In genomic region chr19:5134683-5135082, GRCh38 we compare ENCODE assay signal across 19 cellular contexts.
"Had no signal": no experiment of that assay in that cellular context is flagged by ENCODE, and none has a peak within 500 bp of the region (broad histone marks: within the 10 kb centered on the region; RNA-seq: fewer than 3 reads in every experiment).

No MANE protein-coding gene starts in this region.

- H2AFZ ChIP-seq: hepatocyte had no signal

- H3K79me2 ChIP-seq: hepatocyte had no signal

- ATAC-seq: activated CD4-positive, CD25-positive, alpha-beta regulatory T cell treated with anti-CD3 and anti-CD28 coated beads, Interleukin-2, amount 50 U/mL, for 24 hours; activated CD8-positive, alpha-beta memory T cell treated with anti-CD3 and anti-CD28 coated beads, Interleukin-2, amount 10 ng/mL, durations not matched to agents 7 days and 5 days; esophagus mucosa; left lung; psoas muscle had no signal

- H3K9me3 Mint-ChIP-seq: nephron had no signal

- H3K4me3 ChIP-seq: adrenal gland, colonic mucosa, hepatocyte, left lung, psoas muscle, thyroid gland had no signal

- H3K9me3 ChIP-seq: adrenal gland, colonic mucosa, left lung, psoas muscle, thyroid gland had no signal

- H3K36me3 ChIP-seq: colonic mucosa had no signal

- H3K4me3 Mint-ChIP-seq: activated CD8-positive, alpha-beta memory T cell treated with anti-CD3 and anti-CD28 coated beads, Interleukin-2, amount 10 ng/mL, durations not matched to agents 7 days and 5 days; nephron had no signal

- H3K27ac ChIP-seq: adrenal gland, colonic mucosa, hepatocyte, left lung, psoas muscle, thyroid gland had no signal

- H3K27ac Mint-ChIP-seq: activated CD8-positive, alpha-beta memory T cell treated with anti-CD3 and anti-CD28 coated beads, Interleukin-2, amount 10 ng/mL, durations not matched to agents 7 days and 5 days; nephron had no signal

- H3K27me3 ChIP-seq: adrenal gland, colonic mucosa, hepatocyte, left lung, thyroid gland had no signal

- H3K4me1 ChIP-seq: adrenal gland, colonic mucosa, psoas muscle had no signal

- FAIRE-seq: keratinocyte, urothelium cell line had no signal

- DNase-seq: activated CD4-positive, alpha-beta T cell treated with anti-CD3 and anti-CD28 coated beads, Interleukin-2, amount 50 U/mL, for 1 hour; activated CD8-positive, alpha-beta memory T cell treated with anti-CD3 and anti-CD28 coated beads, Interleukin-2, amount 10 ng/mL, durations not matched to agents 7 days and 5 days; activated naive CD4-positive, alpha-beta T cell treated with anti-CD3 and anti-CD28 coated beads, Interleukin-2, amount 50 U/mL, for 16 hours; activated T-cell treated with anti-CD3 and anti-CD28 coated beads, Interleukin-2, amount 50 U/mL, for 1 hour; adrenal gland; central memory CD4-positive, alpha-beta T cell; colonic mucosa; left lung; mammary epithelial cell; psoas muscle; stimulated activated CD4-positive, alpha-beta T cell treated with anti-CD3 and anti-CD28 coated beads, Interleukin-12 subunit alpha, Interleukin-12 subunit beta, amount 100 ng/mL, for 4 hours; stimulated activated CD4-positive, alpha-beta T cell treated with anti-CD3 and anti-CD28 coated beads, Interleukin-2, amount 100 ng/mL, for 24 hours; thyroid gland had no signal

- H3K4me2 ChIP-seq: hepatocyte had no signal
